10 cellular contexts compared by ENCODE assay signal in the genomic region with DNA sequence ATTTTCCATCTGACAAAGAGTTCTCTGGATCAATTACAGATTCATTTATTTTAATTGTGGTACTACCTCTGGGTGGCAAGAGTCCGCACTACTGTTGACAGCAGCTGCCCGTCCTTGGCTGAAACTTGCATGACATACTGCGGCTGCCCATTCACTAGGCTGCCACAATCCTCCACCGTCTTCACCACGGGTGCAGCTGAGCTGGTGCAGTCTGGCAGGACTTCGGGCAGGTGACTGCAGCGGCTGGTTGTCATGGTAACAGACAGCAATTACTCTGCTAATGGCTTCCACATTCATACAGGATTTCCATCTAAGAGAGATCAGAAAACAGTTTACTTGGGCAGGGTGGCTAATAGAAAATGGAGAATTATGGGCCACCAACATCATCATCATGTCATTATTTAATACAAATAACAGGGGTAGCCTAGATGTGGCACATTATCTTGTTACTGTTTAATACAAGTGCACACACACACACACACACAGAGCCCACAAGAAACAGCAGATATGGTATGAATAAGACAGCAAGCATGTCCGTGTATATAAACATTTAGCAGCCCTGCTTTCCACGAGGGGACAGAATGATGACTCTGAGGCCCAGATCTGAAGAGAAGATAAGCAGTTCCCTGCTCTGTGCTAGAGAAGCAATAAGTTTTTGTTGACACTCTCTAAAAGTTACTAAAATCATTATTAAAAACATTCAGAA.
DNase-seq lines count a peak whose midpoint lies in the region; ATAC-seq and TF ChIP-seq lines count a peak whose summit lies in the region.
"Had no signal": no experiment of that assay in that cellular context is flagged by ENCODE, and none has a peak within 500 bp of the region (broad histone marks: within the 10 kb centered on the region; RNA-seq: fewer than 3 reads in every experiment).

No MANE protein-coding gene starts in this region.

- H2AFZ ChIP-seq in neural cell (ENCODE audit: low read depth, low read length): no peak overlapping the region

- ATAC-seq in HG02798 (IDR thresholded peaks at IDR 0.05; ENCODE audit: poor library complexity, unreplicated experiment) (no peak), GM18498 (IDR thresholded peaks at IDR 0.05; ENCODE audit: unreplicated experiment) (no peak), HG03439 (IDR thresholded peaks at IDR 0.05; ENCODE audit: unreplicated experiment) (no peak)

- TF ChIP-seq EP300 in neural cell (conservative IDR thresholded peaks at IDR 0.05; ENCODE audit: poor library complexity, severe bottlenecking): peak; percentile 74

- peaks cover 0 to 3% (median 0%) of the 10 kb centered on the region in 3 donors for H3K27me3 Mint-ChIP-seq in CD14-positive monocyte (ENCODE audit: low read depth in 3 of 3)
- H3K27me3 Mint-ChIP-seq: memory B cell had no signal

- no peaks in the 10 kb centered on the region for H3K27me3 ChIP-seq in neural cell (ENCODE audit: insufficient read depth, low read depth, low read length)
- H3K27me3 ChIP-seq: ascending aorta had no signal

- peak overlapping the region; percentile 73 for H3K27ac ChIP-seq in neural cell (ENCODE audit: low read length)
- H3K27ac ChIP-seq: ascending aorta had no signal

- H3K79me2 ChIP-seq in neural cell (replicated peaks; ENCODE audit: insufficient read depth, low read length): no peaks in the 10 kb centered on the region

- DNase-seq in H4 (ENCODE audit: low spot score) (peak; percentile 24), NCI-H345 (lab: John Stamatoyannopoulos, UW) (peak; percentile 71), dermis microvascular lymphatic vessel endothelial cell (ENCODE audit: low read depth in 2 of 2) (peak; percentile 48 to 79), CD14-positive monocyte (ENCODE audit: low spot score) (no peak)

- H3K9ac ChIP-seq in neural cell (ENCODE audit: low read length): peak overlapping the region; percentile 28

- H3K4me3 ChIP-seq in neural cell (ENCODE audit: low read length): peak overlapping the region; percentile 59
- H3K4me3 ChIP-seq: ascending aorta had no signal

- TF ChIP-seq CTCF in neural cell (IDR thresholded peaks at IDR 0.05; ENCODE audit: poor library complexity, severe bottlenecking) (no peak), CD14-positive monocyte (IDR thresholded peaks at IDR 0.05) (no peak)

- no peaks in the 10 kb centered on the region for H3K9me2 ChIP-seq in neural cell (ENCODE audit: insufficient read depth, low read length)

- no peaks in the 10 kb centered on the region for H3K36me3 ChIP-seq in neural cell (ENCODE audit: insufficient read depth, low read length)

- peaks cover 1% of the 10 kb centered on the region for H3K4me1 Mint-ChIP-seq in CD14-positive monocyte

- H3K9me3 Mint-ChIP-seq in CD14-positive monocyte: peaks cover 0 to 1% (median 0%) of the 10 kb centered on the region in 7 donors
- H3K9me3 Mint-ChIP-seq: memory B cell had no signal

- H3K9me3 ChIP-seq in neural cell (ENCODE audit: low read length): no peaks in the 10 kb centered on the region
- H3K9me3 ChIP-seq: ascending aorta had no signal

- peaks cover 8 to 28% of the 10 kb centered on the region in 2 donors for H3K36me3 Mint-ChIP-seq in CD14-positive monocyte

- no peak overlapping the region for H3K27ac Mint-ChIP-seq in CD14-positive monocyte
- H3K27ac Mint-ChIP-seq: memory B cell had no signal

- intact Hi-C loops in CD14-positive monocyte (cut with micrococcal nuclease): no loop called here

- no peak overlapping the region for H3K4me3 Mint-ChIP-seq in CD14-positive monocyte
- H3K4me3 Mint-ChIP-seq: memory B cell had no signal

- peak; percentile 54 for TF ChIP-seq RAD21 in neural cell (conservative IDR thresholded peaks at IDR 0.05)

- no peaks in the 10 kb centered on the region for H3F3A ChIP-seq in neural cell (ENCODE audit: insufficient read depth, low read length, poor library complexity, severe bottlenecking)

- no peaks in the 10 kb centered on the region for H4K20me1 ChIP-seq in neural cell (ENCODE audit: insufficient read depth)

- peak overlapping the region; percentile 66 for H3K4me2 ChIP-seq in neural cell (ENCODE audit: low read length)

TF ChIP-seq in neural cell, 6 proteins besides CTCF, POLR2A, EP300 and RAD21:
- TF ChIP-seq SMC3 (conservative IDR thresholded peaks at IDR 0.05; ENCODE audit: poor library complexity) (peak; percentile 50), MXI1 (conservative IDR thresholded peaks at IDR 0.05; ENCODE audit: poor library complexity, severe bottlenecking) (peak; percentile 70), POLR2AphosphoS5 (IDR thresholded peaks at IDR 0.05) (peak; percentile 66), EZH2 (IDR thresholded peaks at IDR 0.05; ENCODE audit: borderline replicate concordance, insufficient read depth, low read length, poor library complexity, severe bottlenecking) (no peak)
- TF ChIP-seq, protein P1, sequence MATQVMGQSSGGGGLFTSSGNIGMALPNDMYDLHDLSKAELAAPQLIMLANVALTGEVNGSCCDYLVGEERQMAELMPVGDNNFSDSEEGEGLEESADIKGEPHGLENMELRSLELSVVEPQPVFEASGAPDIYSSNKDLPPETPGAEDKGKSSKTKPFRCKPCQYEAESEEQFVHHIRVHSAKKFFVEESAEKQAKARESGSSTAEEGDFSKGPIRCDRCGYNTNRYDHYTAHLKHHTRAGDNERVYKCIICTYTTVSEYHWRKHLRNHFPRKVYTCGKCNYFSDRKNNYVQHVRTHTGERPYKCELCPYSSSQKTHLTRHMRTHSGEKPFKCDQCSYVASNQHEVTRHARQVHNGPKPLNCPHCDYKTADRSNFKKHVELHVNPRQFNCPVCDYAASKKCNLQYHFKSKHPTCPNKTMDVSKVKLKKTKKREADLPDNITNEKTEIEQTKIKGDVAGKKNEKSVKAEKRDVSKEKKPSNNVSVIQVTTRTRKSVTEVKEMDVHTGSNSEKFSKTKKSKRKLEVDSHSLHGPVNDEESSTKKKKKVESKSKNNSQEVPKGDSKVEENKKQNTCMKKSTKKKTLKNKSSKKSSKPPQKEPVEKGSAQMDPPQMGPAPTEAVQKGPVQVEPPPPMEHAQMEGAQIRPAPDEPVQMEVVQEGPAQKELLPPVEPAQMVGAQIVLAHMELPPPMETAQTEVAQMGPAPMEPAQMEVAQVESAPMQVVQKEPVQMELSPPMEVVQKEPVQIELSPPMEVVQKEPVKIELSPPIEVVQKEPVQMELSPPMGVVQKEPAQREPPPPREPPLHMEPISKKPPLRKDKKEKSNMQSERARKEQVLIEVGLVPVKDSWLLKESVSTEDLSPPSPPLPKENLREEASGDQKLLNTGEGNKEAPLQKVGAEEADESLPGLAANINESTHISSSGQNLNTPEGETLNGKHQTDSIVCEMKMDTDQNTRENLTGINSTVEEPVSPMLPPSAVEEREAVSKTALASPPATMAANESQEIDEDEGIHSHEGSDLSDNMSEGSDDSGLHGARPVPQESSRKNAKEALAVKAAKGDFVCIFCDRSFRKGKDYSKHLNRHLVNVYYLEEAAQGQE (IDR thresholded peaks at IDR 0.05; ENCODE audit: borderline replicate concordance): peak; percentile 17
